In the genomic region with DNA sequence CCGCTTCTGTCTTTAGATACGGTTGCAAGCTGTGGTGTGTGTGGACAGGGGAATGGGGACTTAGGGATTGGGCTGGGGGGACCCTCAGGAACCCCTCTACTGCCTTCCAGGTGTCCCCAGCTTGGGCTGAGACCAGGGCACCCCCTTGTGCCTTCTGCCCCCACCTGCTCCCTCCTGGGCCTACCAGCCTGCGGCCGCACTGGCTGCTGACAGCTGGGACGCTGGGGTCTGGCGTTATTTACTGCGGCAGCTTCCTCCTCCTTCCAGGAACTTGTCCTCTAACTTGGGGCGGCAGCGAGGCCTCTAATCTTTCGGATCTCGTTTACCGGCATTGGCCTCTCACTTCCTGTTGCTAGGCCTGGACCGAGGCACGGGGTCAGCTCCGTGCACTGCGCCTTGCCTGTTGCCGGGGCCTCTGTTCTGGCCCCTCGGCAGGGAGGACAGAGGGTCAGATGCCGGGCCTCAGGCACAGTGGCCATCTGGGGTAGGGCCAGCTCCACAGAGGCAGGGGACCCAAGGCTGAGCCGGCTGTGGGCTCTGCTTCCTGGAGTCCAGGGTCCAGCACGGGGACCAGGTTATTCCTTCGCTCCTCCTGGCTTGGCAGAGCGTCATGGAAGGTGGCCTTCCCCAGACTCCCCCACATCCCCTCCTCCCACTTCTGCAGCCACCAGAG, we compare ENCODE assay signal across 1 cellular context.
TF ChIP-seq lines count a peak whose summit lies in the region.

No MANE protein-coding gene starts in this region.

TF ChIP-seq in SK-N-SH, 30 proteins besides CTCF, POLR2A, EP300 and RAD21 (continued from another document):
- TF ChIP-seq, protein P1, sequence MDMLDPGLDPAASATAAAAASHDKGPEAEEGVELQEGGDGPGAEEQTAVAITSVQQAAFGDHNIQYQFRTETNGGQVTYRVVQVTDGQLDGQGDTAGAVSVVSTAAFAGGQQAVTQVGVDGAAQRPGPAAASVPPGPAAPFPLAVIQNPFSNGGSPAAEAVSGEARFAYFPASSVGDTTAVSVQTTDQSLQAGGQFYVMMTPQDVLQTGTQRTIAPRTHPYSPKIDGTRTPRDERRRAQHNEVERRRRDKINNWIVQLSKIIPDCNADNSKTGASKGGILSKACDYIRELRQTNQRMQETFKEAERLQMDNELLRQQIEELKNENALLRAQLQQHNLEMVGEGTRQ (IDR thresholded peaks at IDR 0.05; ENCODE audit: borderline replicate concordance, low read depth, low read length), result no peak
- TF ChIP-seq, protein P2, sequence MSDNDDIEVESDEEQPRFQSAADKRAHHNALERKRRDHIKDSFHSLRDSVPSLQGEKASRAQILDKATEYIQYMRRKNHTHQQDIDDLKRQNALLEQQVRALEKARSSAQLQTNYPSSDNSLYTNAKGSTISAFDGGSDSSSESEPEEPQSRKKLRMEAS (IDR thresholded peaks at IDR 0.05; ENCODE audit: low read depth), result no peak
- TF ChIP-seq FOSL2 (IDR thresholded peaks at IDR 0.05; ENCODE audit: borderline replicate concordance, low read depth) (no peak), GABPA (IDR thresholded peaks at IDR 0.05; ENCODE audit: low read depth) (no peak), MEF2A (IDR thresholded peaks at IDR 0.05; ENCODE audit: borderline replicate concordance, low read depth) (no peak), NFIC (IDR thresholded peaks at IDR 0.05; ENCODE audit: borderline replicate concordance) (no peak), GATA2 (CRISPR knock-in tag; IDR thresholded peaks at IDR 0.05) (peak; percentile 89), SMC3 (IDR thresholded peaks at IDR 0.05; ENCODE audit: low read depth, low read length) (peak; percentile 13; the same call in 1 of the 2 replicates), RCOR1 (IDR thresholded peaks at IDR 0.05; ENCODE audit: low read length) (peak; percentile 47; the same call in 1 of the 2 replicates), YY1 (IDR thresholded peaks at IDR 0.05; ENCODE audit: low read depth) (no peak), SIN3A (IDR thresholded peaks at IDR 0.05; ENCODE audit: borderline replicate concordance, low read depth, low read length) (no peak), RXRA (IDR thresholded peaks at IDR 0.05; ENCODE audit: borderline replicate concordance, low read depth) (no peak), CHD2 (IDR thresholded peaks at IDR 0.05; ENCODE audit: low read length, partially characterized antibody) (peak; percentile 54), FOXM1 (IDR thresholded peaks at IDR 0.05; ENCODE audit: low read depth) (no peak), NRF1 (IDR thresholded peaks at IDR 0.05; ENCODE audit: low read depth, low read length) (no peak), MXI1 (IDR thresholded peaks at IDR 0.05; ENCODE audit: low read depth, low read length) (peak; percentile 73), EZH2phosphoT487 (IDR thresholded peaks at IDR 0.05; ENCODE audit: borderline replicate concordance, low read depth) (no peak), TEAD4 (IDR thresholded peaks at IDR 0.05; ENCODE audit: borderline replicate concordance, insufficient read depth) (no peak)
- TF ChIP-seq, protein P3, sequence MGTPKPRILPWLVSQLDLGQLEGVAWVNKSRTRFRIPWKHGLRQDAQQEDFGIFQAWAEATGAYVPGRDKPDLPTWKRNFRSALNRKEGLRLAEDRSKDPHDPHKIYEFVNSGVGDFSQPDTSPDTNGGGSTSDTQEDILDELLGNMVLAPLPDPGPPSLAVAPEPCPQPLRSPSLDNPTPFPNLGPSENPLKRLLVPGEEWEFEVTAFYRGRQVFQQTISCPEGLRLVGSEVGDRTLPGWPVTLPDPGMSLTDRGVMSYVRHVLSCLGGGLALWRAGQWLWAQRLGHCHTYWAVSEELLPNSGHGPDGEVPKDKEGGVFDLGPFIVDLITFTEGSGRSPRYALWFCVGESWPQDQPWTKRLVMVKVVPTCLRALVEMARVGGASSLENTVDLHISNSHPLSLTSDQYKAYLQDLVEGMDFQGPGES (IDR thresholded peaks at IDR 0.05; ENCODE audit: low read depth, low read length), result no peak
- TF ChIP-seq, protein P4, sequence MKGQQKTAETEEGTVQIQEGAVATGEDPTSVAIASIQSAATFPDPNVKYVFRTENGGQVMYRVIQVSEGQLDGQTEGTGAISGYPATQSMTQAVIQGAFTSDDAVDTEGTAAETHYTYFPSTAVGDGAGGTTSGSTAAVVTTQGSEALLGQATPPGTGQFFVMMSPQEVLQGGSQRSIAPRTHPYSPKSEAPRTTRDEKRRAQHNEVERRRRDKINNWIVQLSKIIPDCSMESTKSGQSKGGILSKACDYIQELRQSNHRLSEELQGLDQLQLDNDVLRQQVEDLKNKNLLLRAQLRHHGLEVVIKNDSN (IDR thresholded peaks at IDR 0.05; ENCODE audit: borderline replicate concordance, low read depth), result no peak
- TF ChIP-seq, protein P5, sequence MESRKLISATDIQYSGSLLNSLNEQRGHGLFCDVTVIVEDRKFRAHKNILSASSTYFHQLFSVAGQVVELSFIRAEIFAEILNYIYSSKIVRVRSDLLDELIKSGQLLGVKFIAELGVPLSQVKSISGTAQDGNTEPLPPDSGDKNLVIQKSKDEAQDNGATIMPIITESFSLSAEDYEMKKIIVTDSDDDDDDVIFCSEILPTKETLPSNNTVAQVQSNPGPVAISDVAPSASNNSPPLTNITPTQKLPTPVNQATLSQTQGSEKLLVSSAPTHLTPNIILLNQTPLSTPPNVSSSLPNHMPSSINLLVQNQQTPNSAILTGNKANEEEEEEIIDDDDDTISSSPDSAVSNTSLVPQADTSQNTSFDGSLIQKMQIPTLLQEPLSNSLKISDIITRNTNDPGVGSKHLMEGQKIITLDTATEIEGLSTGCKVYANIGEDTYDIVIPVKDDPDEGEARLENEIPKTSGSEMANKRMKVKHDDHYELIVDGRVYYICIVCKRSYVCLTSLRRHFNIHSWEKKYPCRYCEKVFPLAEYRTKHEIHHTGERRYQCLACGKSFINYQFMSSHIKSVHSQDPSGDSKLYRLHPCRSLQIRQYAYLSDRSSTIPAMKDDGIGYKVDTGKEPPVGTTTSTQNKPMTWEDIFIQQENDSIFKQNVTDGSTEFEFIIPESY (IDR thresholded peaks at IDR 0.05; ENCODE audit: borderline replicate concordance, low read depth), result no peak
- TF ChIP-seq, protein P6, sequence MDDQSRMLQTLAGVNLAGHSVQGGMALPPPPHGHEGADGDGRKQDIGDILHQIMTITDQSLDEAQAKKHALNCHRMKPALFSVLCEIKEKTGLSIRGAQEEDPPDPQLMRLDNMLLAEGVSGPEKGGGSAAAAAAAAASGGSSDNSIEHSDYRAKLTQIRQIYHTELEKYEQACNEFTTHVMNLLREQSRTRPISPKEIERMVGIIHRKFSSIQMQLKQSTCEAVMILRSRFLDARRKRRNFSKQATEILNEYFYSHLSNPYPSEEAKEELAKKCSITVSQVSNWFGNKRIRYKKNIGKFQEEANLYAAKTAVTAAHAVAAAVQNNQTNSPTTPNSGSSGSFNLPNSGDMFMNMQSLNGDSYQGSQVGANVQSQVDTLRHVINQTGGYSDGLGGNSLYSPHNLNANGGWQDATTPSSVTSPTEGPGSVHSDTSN (IDR thresholded peaks at IDR 0.05), result no peak
- TF ChIP-seq, protein P7, sequence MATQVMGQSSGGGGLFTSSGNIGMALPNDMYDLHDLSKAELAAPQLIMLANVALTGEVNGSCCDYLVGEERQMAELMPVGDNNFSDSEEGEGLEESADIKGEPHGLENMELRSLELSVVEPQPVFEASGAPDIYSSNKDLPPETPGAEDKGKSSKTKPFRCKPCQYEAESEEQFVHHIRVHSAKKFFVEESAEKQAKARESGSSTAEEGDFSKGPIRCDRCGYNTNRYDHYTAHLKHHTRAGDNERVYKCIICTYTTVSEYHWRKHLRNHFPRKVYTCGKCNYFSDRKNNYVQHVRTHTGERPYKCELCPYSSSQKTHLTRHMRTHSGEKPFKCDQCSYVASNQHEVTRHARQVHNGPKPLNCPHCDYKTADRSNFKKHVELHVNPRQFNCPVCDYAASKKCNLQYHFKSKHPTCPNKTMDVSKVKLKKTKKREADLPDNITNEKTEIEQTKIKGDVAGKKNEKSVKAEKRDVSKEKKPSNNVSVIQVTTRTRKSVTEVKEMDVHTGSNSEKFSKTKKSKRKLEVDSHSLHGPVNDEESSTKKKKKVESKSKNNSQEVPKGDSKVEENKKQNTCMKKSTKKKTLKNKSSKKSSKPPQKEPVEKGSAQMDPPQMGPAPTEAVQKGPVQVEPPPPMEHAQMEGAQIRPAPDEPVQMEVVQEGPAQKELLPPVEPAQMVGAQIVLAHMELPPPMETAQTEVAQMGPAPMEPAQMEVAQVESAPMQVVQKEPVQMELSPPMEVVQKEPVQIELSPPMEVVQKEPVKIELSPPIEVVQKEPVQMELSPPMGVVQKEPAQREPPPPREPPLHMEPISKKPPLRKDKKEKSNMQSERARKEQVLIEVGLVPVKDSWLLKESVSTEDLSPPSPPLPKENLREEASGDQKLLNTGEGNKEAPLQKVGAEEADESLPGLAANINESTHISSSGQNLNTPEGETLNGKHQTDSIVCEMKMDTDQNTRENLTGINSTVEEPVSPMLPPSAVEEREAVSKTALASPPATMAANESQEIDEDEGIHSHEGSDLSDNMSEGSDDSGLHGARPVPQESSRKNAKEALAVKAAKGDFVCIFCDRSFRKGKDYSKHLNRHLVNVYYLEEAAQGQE (IDR thresholded peaks at IDR 0.05; ENCODE audit: low read depth, low read length), result no peak
TF ChIP-seq in SK-N-SH: peak in this region for 7.
